In genomic region chr5:175599210-175599609, GRCh38 we compare ENCODE assay signal across 24 cellular contexts. TPM values are rescaled to one million over a fixed set of nuclear protein-coding genes. Genes with fewer than 3 reads are reported as not detected.
DNase-seq lines count a peak whose midpoint lies in the region; ATAC-seq and TF ChIP-seq lines count a peak whose summit lies in the region.
"Had no signal": no experiment of that assay in that cellular context is flagged by ENCODE, and none has a peak within 500 bp of the region (broad histone marks: within the 10 kb centered on the region; RNA-seq: fewer than 3 reads in every experiment).

No MANE protein-coding gene starts in this region.

- H3K36me3 ChIP-seq in left ventricle myocardium inferior: no peaks in the 10 kb centered on the region
- H3K36me3 ChIP-seq: BLaER1, HAP-1 had no signal

- H3K4me3 ChIP-seq in left ventricle myocardium inferior: peak overlapping the region; percentile 33
- H3K4me3 ChIP-seq: BLaER1, HAP-1, K562, PC-9 had no signal

- H3K4me1 Mint-ChIP-seq in activated naive CD8-positive, alpha-beta T cell treated with anti-CD3 and anti-CD28 coated beads, Interleukin-2, amount 50 U/mL, for 24 hours: peaks cover 6% of the 10 kb centered on the region
- peaks cover 2% of the 10 kb centered on the region for H3K4me1 Mint-ChIP-seq in activated naive CD8-positive, alpha-beta T cell treated with anti-CD3 and anti-CD28 coated beads for 36 hours
- peaks cover 45% of the 10 kb centered on the region for H3K4me1 Mint-ChIP-seq in WTC11

- ATAC-seq in activated naive CD8-positive, alpha-beta T cell treated with anti-CD3 and anti-CD28 coated beads, Interleukin-2, amount 50 U/mL, for 24 hours: peak; percentile 62
- ATAC-seq in WTC11: no peak
- ATAC-seq: K562 had no signal

- no peaks in the 10 kb centered on the region for H3K9me3 ChIP-seq in left ventricle myocardium inferior (replicated peaks)
- H3K9me3 ChIP-seq: HAP-1 had no signal

- peak overlapping the region; percentile 88 for H3K27ac ChIP-seq in left ventricle myocardium inferior (replicated peaks)
- H3K27ac ChIP-seq: BLaER1, PC-9 had no signal

- no peak for DNase-seq in activated naive CD8-positive, alpha-beta T cell treated with anti-CD3 and anti-CD28 coated beads, Interleukin-2, amount 50 U/mL, for 24 hours
- no peak for DNase-seq in activated naive CD8-positive, alpha-beta T cell treated with anti-CD3 and anti-CD28 coated beads for 36 hours
- DNase-seq in WTC11 (ENCODE audit: low spot score): no peak
- DNase-seq in left ventricle myocardium inferior: no peak
- DNase-seq in KBM-7: no peak
- DNase-seq in NCI-H510A (lab: John Stamatoyannopoulos, UW): no peak
- no peak for DNase-seq in COLO668 (lab: John Stamatoyannopoulos, UW; ENCODE audit: unreplicated experiment)
- DNase-seq: CD4-positive, CD25-positive, alpha-beta regulatory T cell; COR-L47; DMS53; GOT3; HFFc6; MM.1S; NCI-H2029; NCI-H446; NCI-H526; NCI-H82; NK-92 treated with Interleukin-12 subunit alpha and Interleukin-12 subunit beta, amount 100 ng/mL, for 24 hours; PC-9; SHP77 had no signal

- H3K9me3 Mint-ChIP-seq in activated naive CD8-positive, alpha-beta T cell treated with anti-CD3 and anti-CD28 coated beads, Interleukin-2, amount 50 U/mL, for 24 hours: no peaks in the 10 kb centered on the region
- peaks cover 2% of the 10 kb centered on the region for H3K9me3 Mint-ChIP-seq in activated naive CD8-positive, alpha-beta T cell treated with anti-CD3 and anti-CD28 coated beads for 36 hours
- H3K9me3 Mint-ChIP-seq in WTC11: peaks cover 5% of the 10 kb centered on the region; the same call in 1 of the 2 replicates

- H3K27me3 ChIP-seq in left ventricle myocardium inferior (ENCODE audit: low read depth): peaks cover 6% of the 10 kb centered on the region
- H3K27me3 ChIP-seq: BLaER1 had no signal

- CTCF ChIA-PET in WTC11 (lab: Charles Lee): no interaction called here

- H3K4me3 Mint-ChIP-seq in activated naive CD8-positive, alpha-beta T cell treated with anti-CD3 and anti-CD28 coated beads, Interleukin-2, amount 50 U/mL, for 24 hours: no peak overlapping the region
- H3K4me3 Mint-ChIP-seq in activated naive CD8-positive, alpha-beta T cell treated with anti-CD3 and anti-CD28 coated beads for 36 hours: no peak overlapping the region
- no peak overlapping the region for H3K4me3 Mint-ChIP-seq in WTC11
- H3K4me3 Mint-ChIP-seq: CD4-positive, CD25-positive, alpha-beta regulatory T cell; HFFc6 had no signal

- H3K36me3 Mint-ChIP-seq in activated naive CD8-positive, alpha-beta T cell treated with anti-CD3 and anti-CD28 coated beads, Interleukin-2, amount 50 U/mL, for 24 hours (ENCODE audit: low read depth): no peaks in the 10 kb centered on the region
- H3K36me3 Mint-ChIP-seq in activated naive CD8-positive, alpha-beta T cell treated with anti-CD3 and anti-CD28 coated beads for 36 hours: no peaks in the 10 kb centered on the region
- no peaks in the 10 kb centered on the region for H3K36me3 Mint-ChIP-seq in WTC11
- H3K36me3 Mint-ChIP-seq: CD4-positive, CD25-positive, alpha-beta regulatory T cell had no signal

- intact Hi-C loops in left ventricle myocardium inferior (cut with micrococcal nuclease): no loop called here

- POLR2A ChIA-PET in WTC11 (lab: Charles Lee): no interaction called here

- H3K4me1 ChIP-seq in left ventricle myocardium inferior: peaks cover 28% of the 10 kb centered on the region
- H3K4me1 ChIP-seq: BLaER1 had no signal

- H3K27me3 Mint-ChIP-seq in activated naive CD8-positive, alpha-beta T cell treated with anti-CD3 and anti-CD28 coated beads, Interleukin-2, amount 50 U/mL, for 24 hours: peaks cover 5% of the 10 kb centered on the region
- peaks cover 19% of the 10 kb centered on the region for H3K27me3 Mint-ChIP-seq in activated naive CD8-positive, alpha-beta T cell treated with anti-CD3 and anti-CD28 coated beads for 36 hours
- peaks cover 5% of the 10 kb centered on the region; the same call in 1 of the 2 replicates for H3K27me3 Mint-ChIP-seq in WTC11 (ENCODE audit: low read depth)

- in situ Hi-C loops in KBM-7 (cut with MboI; ENCODE audit: low pct_unique_long_range_greater_than_20kb, low sequenced_read_pairs): no loop called here

- TF ChIP-seq CTCF in WTC11 (IDR thresholded peaks at IDR 0.05) (no peak), left ventricle myocardium inferior (IDR thresholded peaks at IDR 0.05; ENCODE audit: borderline replicate concordance) (no peak)

- H3K27ac Mint-ChIP-seq in activated naive CD8-positive, alpha-beta T cell treated with anti-CD3 and anti-CD28 coated beads, Interleukin-2, amount 50 U/mL, for 24 hours: no peak overlapping the region
- no peak overlapping the region for H3K27ac Mint-ChIP-seq in activated naive CD8-positive, alpha-beta T cell treated with anti-CD3 and anti-CD28 coated beads for 36 hours
- peak overlapping the region; percentile 34; the same call in 1 of the 2 replicates for H3K27ac Mint-ChIP-seq in WTC11
- H3K27ac Mint-ChIP-seq: HFFc6 had no signal

TF ChIP-seq in WTC11, 78 proteins besides CTCF, POLR2A, EP300 and RAD21 (continues in another document):
- TF ChIP-seq ZNF263 (CRISPR knock-in tag; IDR thresholded peaks at IDR 0.05; ENCODE audit: low read depth) (no peak), E2F1 (CRISPR knock-in tag; IDR thresholded peaks at IDR 0.05) (no peak), ZNF532 (CRISPR knock-in tag; IDR thresholded peaks at IDR 0.05; ENCODE audit: borderline replicate concordance) (no peak), CBFB (CRISPR knock-in tag; IDR thresholded peaks at IDR 0.05; ENCODE audit: low read depth) (no peak), RORB (CRISPR knock-in tag; IDR thresholded peaks at IDR 0.05) (no peak), ZNF281 (CRISPR knock-in tag; IDR thresholded peaks at IDR 0.05) (no peak)

RNA-seq across cellular contexts. Expression of gene HRH2, which starts 58.7 kb away (rescaled TPM):
- total RNA-seq in activated naive CD8-positive, alpha-beta T cell treated with anti-CD3 and anti-CD28 coated beads for 36 hours: 10 to 100 TPM; 40.2 to 41.2 TPM
- total RNA-seq in WTC11 (2021): 9.3 to 12.7 TPM (median 12.2 TPM) in 3 replicates
- 47.7 TPM for total RNA-seq in left ventricle myocardium inferior
- total RNA-seq: G401, HFFc6, K562, PC-9 had no signal
